Comparison of ENCODE assay signal across 1 cellular context in the genomic region with DNA sequence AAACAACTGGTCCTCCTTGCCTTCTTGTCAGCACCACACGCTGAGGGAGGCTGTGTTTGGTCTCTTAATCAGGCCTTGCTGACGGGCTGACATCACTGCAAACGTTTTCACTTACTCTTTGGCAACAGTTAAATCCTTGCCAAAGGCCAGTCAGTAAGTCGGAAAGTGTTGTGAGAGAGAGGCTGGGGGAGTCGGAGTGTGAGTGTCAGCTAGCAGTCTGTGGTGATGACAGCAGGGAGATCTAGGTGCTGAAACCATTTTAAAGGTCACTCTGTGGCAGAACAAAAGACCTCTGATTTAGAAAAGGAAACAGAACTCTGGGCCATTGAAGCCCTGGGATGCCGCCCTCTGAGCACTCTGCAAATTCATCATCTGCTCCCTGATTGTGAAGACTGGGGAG.
TF ChIP-seq lines count a peak whose summit lies in the region.

No MANE protein-coding gene starts in this region.

TF ChIP-seq in HepG2, 621 proteins besides CTCF, POLR2A, EP300 and RAD21 (continued from another document):
- TF ChIP-seq, protein P1, sequence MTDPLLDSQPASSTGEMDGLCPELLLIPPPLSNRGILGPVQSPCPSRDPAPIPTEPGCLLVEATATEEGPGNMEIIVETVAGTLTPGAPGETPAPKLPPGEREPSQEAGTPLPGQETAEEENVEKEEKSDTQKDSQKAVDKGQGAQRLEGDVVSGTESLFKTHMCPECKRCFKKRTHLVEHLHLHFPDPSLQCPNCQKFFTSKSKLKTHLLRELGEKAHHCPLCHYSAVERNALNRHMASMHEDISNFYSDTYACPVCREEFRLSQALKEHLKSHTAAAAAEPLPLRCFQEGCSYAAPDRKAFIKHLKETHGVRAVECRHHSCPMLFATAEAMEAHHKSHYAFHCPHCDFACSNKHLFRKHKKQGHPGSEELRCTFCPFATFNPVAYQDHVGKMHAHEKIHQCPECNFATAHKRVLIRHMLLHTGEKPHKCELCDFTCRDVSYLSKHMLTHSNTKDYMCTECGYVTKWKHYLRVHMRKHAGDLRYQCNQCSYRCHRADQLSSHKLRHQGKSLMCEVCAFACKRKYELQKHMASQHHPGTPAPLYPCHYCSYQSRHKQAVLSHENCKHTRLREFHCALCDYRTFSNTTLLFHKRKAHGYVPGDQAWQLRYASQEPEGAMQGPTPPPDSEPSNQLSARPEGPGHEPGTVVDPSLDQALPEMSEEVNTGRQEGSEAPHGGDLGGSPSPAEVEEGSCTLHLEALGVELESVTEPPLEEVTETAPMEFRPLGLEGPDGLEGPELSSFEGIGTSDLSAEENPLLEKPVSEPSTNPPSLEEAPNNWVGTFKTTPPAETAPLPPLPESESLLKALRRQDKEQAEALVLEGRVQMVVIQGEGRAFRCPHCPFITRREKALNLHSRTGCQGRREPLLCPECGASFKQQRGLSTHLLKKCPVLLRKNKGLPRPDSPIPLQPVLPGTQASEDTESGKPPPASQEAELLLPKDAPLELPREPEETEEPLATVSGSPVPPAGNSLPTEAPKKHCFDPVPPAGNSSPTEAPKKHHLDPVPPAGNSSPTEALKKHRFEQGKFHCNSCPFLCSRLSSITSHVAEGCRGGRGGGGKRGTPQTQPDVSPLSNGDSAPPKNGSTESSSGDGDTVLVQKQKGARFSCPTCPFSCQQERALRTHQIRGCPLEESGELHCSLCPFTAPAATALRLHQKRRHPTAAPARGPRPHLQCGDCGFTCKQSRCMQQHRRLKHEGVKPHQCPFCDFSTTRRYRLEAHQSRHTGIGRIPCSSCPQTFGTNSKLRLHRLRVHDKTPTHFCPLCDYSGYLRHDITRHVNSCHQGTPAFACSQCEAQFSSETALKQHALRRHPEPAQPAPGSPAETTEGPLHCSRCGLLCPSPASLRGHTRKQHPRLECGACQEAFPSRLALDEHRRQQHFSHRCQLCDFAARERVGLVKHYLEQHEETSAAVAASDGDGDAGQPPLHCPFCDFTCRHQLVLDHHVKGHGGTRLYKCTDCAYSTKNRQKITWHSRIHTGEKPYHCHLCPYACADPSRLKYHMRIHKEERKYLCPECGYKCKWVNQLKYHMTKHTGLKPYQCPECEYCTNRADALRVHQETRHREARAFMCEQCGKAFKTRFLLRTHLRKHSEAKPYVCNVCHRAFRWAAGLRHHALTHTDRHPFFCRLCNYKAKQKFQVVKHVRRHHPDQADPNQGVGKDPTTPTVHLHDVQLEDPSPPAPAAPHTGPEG (CRISPR knock-in tag; IDR thresholded peaks at IDR 0.05) = no peak
- TF ChIP-seq BRCA1 (CRISPR knock-in tag; IDR thresholded peaks at IDR 0.05) = no peak
- TF ChIP-seq, protein P2, sequence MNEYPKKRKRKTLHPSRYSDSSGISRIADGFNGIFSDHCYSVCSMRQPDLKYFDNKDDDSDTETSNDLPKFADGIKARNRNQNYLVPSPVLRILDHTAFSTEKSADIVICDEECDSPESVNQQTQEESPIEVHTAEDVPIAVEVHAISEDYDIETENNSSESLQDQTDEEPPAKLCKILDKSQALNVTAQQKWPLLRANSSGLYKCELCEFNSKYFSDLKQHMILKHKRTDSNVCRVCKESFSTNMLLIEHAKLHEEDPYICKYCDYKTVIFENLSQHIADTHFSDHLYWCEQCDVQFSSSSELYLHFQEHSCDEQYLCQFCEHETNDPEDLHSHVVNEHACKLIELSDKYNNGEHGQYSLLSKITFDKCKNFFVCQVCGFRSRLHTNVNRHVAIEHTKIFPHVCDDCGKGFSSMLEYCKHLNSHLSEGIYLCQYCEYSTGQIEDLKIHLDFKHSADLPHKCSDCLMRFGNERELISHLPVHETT (CRISPR knock-in tag; conservative IDR thresholded peaks at IDR 0.05) = no peak
- TF ChIP-seq, protein P3, sequence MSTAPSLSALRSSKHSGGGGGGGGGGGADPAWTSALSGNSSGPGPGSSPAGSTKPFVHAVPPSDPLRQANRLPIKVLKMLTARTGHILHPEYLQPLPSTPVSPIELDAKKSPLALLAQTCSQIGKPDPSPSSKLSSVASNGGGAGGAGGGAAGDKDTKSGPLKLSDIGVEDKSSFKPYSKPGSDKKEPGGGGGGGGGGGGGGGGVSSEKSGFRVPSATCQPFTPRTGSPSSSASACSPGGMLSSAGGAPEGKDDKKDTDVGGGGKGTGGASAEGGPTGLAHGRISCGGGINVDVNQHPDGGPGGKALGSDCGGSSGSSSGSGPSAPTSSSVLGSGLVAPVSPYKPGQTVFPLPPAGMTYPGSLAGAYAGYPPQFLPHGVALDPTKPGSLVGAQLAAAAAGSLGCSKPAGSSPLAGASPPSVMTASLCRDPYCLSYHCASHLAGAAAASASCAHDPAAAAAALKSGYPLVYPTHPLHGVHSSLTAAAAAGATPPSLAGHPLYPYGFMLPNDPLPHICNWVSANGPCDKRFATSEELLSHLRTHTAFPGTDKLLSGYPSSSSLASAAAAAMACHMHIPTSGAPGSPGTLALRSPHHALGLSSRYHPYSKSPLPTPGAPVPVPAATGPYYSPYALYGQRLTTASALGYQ (CRISPR knock-in tag; IDR thresholded peaks at IDR 0.05) = no peak
TF ChIP-seq in HepG2: peak in this region for 0.
